Comparison of ENCODE assay signal across 11 cellular contexts in the genomic region with DNA sequence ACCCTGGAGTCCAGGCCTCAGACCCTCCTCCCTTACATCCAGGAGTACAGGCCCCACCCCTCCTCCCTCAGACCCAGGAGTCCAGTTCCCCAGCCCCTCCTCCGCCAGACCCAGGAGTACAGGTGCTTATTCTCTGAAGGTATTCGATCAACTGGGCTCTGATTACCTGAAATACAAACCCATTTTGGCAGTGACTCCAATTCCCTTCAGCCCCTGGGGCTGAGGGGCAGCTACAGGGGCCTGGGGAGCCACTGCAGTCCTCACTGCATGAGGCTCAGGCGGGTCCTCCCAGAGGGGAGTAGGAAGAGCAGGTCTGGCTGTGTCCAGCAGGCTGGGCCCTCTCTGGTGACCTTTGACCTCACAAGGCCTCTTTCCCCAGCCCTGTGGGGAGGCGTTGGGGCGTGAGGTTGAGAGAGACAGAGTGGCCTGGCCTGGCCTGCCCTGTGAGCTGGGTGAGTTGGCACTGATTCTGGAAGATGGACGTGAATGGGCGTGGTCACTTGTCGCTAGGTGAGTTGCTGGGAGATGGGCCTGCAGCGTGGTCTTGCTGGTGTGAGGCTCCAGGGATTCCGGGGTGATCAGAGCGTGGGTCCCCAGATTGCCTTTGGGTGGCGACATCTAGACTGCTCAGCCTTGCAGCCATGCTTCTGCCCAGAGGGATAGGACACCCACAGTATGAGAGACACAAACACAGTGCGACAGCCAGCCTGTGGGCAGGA. TPM values are rescaled to one million over a fixed set of nuclear protein-coding genes. Genes with fewer than 3 reads are reported as not detected.
DNase-seq lines count a peak whose midpoint lies in the region; TF ChIP-seq lines count a peak whose summit lies in the region.
"Had no signal": no experiment of that assay in that cellular context is flagged by ENCODE, and none has a peak within 500 bp of the region (broad histone marks: within the 10 kb centered on the region; RNA-seq: fewer than 3 reads in every experiment).

No MANE protein-coding gene starts in this region.

- no peaks in the 10 kb centered on the region for H3K9me3 ChIP-seq in A673 (ENCODE audit: low read depth, low read length, poor library complexity, severe bottlenecking)
- H3K9me3 ChIP-seq: BLaER1 treated with 17β-estradiol and CSF1 and Interleukin-3, amounts not matched to agents 10 nM and 100 nM; upper lobe of left lung had no signal

- DNase-seq in A673 (ENCODE audit: low spot score) (no peak), NB4 (ENCODE audit: low read depth) (peak; percentile 41), glutamatergic neuron (peak; percentile 16), cerebellum (ENCODE audit: low spot score) (no peak), SIG-M5 treated with dmso at 0.1 percent for 504 hours (lab: John Stamatoyannopoulos, UW; ENCODE audit: unreplicated experiment) (no peak)
- no peak for DNase-seq in effector CD4-positive, alpha-beta T cell
- DNase-seq: NCI-H526 had no signal

- peaks cover 13% of the 10 kb centered on the region for H3K4me1 ChIP-seq in A673 (ENCODE audit: insufficient read depth, low read length, poor library complexity, severe bottlenecking)

- BruUV-seq in A673 (replicated peaks; lab: Mats Ljungman, UMichigan) = no TSS peak

- no peaks in the 10 kb centered on the region for H3K36me3 Mint-ChIP-seq in glutamatergic neuron (ENCODE audit: unreplicated experiment)

- intact Hi-C loops in A673 (cut with micrococcal nuclease; ENCODE audit: unreplicated experiment) = no loop called here

- no peak for TF ChIP-seq POLR2A in NB4 (IDR thresholded peaks at IDR 0.05; ENCODE audit: extremely low read depth, insufficient read length)

- CTCF ChIA-PET in A673 (lab: Charles Lee) = no interaction called here

- no peak overlapping the region for H3K27ac Mint-ChIP-seq in glutamatergic neuron (ENCODE audit: unreplicated experiment)

- POLR2A ChIA-PET in A673 (lab: Charles Lee; ENCODE audit: low non-redundant PET) = no interaction called here

- peaks cover 2% of the 10 kb centered on the region for H3K9me3 Mint-ChIP-seq in glutamatergic neuron (ENCODE audit: unreplicated experiment)

- H3K4me1 Mint-ChIP-seq in glutamatergic neuron (ENCODE audit: low read depth, unreplicated experiment) = peaks cover 10% of the 10 kb centered on the region

- peaks cover 5% of the 10 kb centered on the region for H3K36me3 ChIP-seq in A673 (ENCODE audit: insufficient read depth, low read length, poor library complexity, severe bottlenecking)

- H3K27me3 ChIP-seq in A673 (replicated peaks; ENCODE audit: insufficient read depth, low read depth, low read length, poor library complexity) = no peaks in the 10 kb centered on the region
- H3K27me3 ChIP-seq: BLaER1 treated with 17β-estradiol and CSF1 and Interleukin-3, amounts not matched to agents 10 nM and 100 nM; upper lobe of left lung had no signal

- TF ChIP-seq CTCF in A673 (conservative IDR thresholded peaks at IDR 0.05; ENCODE audit: low read depth, low read length) (0 out of 2 replicates have a peak, but pooled peaks have one; percentile 29), NB4 (IDR thresholded peaks at IDR 0.05; ENCODE audit: low read depth, low read length) (no peak), glutamatergic neuron (IDR thresholded peaks at IDR 0.05; ENCODE audit: partially characterized antibody, unreplicated experiment) (no peak)

- H3K27me3 Mint-ChIP-seq in glutamatergic neuron (ENCODE audit: unreplicated experiment) = peaks cover 10% of the 10 kb centered on the region

- peak overlapping the region; percentile 20 for H3K27ac ChIP-seq in A673 (ENCODE audit: low read depth, low read length, poor library complexity, severe bottlenecking)
- H3K27ac ChIP-seq: upper lobe of left lung had no signal

- H3K4me3 ChIP-seq in A673 (ENCODE audit: low read depth, low read length, poor library complexity, severe bottlenecking) = no peak overlapping the region
- H3K4me3 ChIP-seq in NB4 (ENCODE audit: low read depth, low read length) = no peak overlapping the region
- H3K4me3 ChIP-seq: BLaER1 treated with 17β-estradiol and CSF1 and Interleukin-3, amounts not matched to agents 10 nM and 100 nM; upper lobe of left lung had no signal

- H3K4me3 Mint-ChIP-seq in glutamatergic neuron (ENCODE audit: unreplicated experiment) = peak overlapping the region; percentile 3

RNA-seq across cellular contexts. Expression of a gene that starts 3.1 kb away (rescaled TPM):
- 54.0 and 62.7 TPM in 2 replicates for total RNA-seq in A673 (2021)
- 22.3 TPM for total RNA-seq in glutamatergic neuron (ENCODE audit: unreplicated experiment)
- 8.9 TPM for total RNA-seq in cerebellum

RNA-seq across cellular contexts. Expression of a gene that starts 28.5 kb away (rescaled TPM):
- 2.0 and 3.0 TPM in 2 replicates for total RNA-seq in A673 (2021)
- 1.0 TPM for total RNA-seq in glutamatergic neuron (ENCODE audit: unreplicated experiment)
- total RNA-seq in cerebellum = 3.3 TPM
- total RNA-seq: HT1080 had no signal

RNA-seq across cellular contexts. Expression of a gene that starts 52.4 kb away (rescaled TPM):
- total RNA-seq in A673 (2021) = not detected in 2 replicates
- not detected for total RNA-seq in glutamatergic neuron (ENCODE audit: unreplicated experiment)
- total RNA-seq in cerebellum = not detected
- total RNA-seq: HT1080, mononuclear cell, upper lobe of left lung had no signal

RNA-seq across cellular contexts. Expression of a gene that starts 55.3 kb away (rescaled TPM):
- 0.06 and 0.15 TPM in 2 replicates for total RNA-seq in A673 (2021)
- 4.4 TPM for total RNA-seq in glutamatergic neuron (ENCODE audit: unreplicated experiment)
- total RNA-seq in cerebellum = 7.4 TPM
- total RNA-seq: HT1080, mononuclear cell had no signal

Comparison
In these comparisons a context has a peak if more than half of its experiments do, and no peak if none do; other contexts are left out.
1. DNase-seq: peak in NB4 (single experiment) and glutamatergic neuron (single experiment); none in A673 (single experiment), cerebellum (single experiment), effector CD4-positive, alpha-beta T cell (single experiment) and SIG-M5 treated with dmso at 0.1 percent for 504 hours (single experiment).